ENCODE assay signal across 8 cellular contexts in the genomic region with DNA sequence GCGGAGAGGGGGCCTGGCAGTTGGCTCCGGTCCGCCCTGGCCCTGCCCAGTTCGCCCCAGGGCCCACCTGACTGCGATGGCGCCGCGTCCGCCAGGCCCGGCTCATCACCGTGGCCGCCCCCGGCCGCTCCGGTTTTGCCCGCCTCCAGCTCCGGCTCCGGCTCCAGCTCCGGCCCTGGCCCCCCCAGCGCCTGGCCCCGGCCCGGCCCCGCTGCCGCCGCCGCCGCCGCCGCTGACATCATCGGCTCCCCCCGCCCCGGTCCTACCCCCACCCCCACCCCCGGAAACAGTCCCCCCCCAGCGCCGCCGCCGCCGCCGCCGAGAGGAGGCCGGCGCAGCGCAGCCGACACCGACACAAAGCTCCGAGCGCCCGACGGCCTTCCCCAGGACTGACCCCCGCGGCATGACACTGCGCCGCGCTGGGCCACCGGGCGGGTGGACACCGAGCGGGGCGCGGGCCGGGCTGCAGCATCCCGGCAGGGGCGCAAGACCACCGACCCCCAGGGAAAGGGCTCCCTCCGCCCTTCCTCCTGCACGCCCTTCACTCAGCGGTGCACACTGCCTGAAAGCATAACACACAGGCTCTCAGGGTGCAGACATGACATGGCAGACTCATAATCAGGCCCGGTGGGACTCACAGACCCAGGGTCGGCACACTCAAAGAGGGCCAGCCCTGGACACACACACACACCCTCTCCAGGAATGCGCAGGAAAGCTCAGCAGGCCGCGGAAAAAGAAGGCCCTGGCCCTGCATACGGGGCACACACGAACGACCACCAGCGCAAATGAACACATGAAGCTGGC. TPM values are rescaled to one million over a fixed set of nuclear protein-coding genes. Genes with fewer than 3 reads are reported as not detected.
DNase-seq lines count a peak whose midpoint lies in the region; ATAC-seq and TF ChIP-seq lines count a peak whose summit lies in the region.

Gene ZBTB4, minus strand, starts transcription at position 243 of the 804 bp plus-strand sequence. CDS start 12,830 bp downstream, outside the sequence.

- 1 to 4% (median 1%) methylated on average over 22 to 76 of the region's 76 CpGs for WGBS in heart left ventricle, 4 donors
- WGBS in aorta, 2 donors: 1% methylated on average over 39 to 76 of the region's 76 CpGs

- H3K27me3 ChIP-seq in adipocyte (replicated peaks; ENCODE audit: control insufficient read depth, insufficient read depth, low read length) (no peaks in the 10 kb centered on the region), heart left ventricle (no peaks in the 10 kb centered on the region), parathyroid adenoma (ENCODE audit: control insufficient read depth, insufficient read depth, low read length) (no peaks in the 10 kb centered on the region), aorta (ENCODE audit: control insufficient read depth in 1 of 2, insufficient read depth in 2 of 2, low read length in 1 of 2) (peaks cover 0 to 1% of the 10 kb centered on the region in 2 donors)

- H3K27ac ChIP-seq in heart left ventricle (peak within 1 kb of the TSS; percentile 99 to 100 (median 100)), parathyroid adenoma (peak within 1 kb of the TSS; percentile 99), aorta (ENCODE audit: low read depth in 1 of 2, low read length in 2 of 2) (peak within 1 kb of the TSS; percentile 89 to 98)

- H3K9ac ChIP-seq in adipocyte (ENCODE audit: low read length) (peak within 1 kb of the TSS; percentile 98), parathyroid adenoma (peak within 1 kb of the TSS; percentile 99)

- TF ChIP-seq POLR2A in heart left ventricle (IDR thresholded peaks at IDR 0.05): peak; percentile 23 to 64

- ATAC-seq in SK-N-SH treated with all-trans-retinoic acid at 6 μM for 48 hours: peak; percentile 6; the same call in 2 of the 3 replicates
- peak in 2 of 4 donors; percentile 17 to 21 for ATAC-seq in heart left ventricle
- no peak for ATAC-seq in aorta (ENCODE audit: low FRiP score)
- no peak for ATAC-seq in HG02678 (IDR thresholded peaks at IDR 0.05; ENCODE audit: unreplicated experiment)

- TF ChIP-seq CTCF in heart left ventricle (IDR thresholded peaks at IDR 0.05): no peak
- TF ChIP-seq CTCF in parathyroid adenoma (IDR thresholded peaks at IDR 0.05): no peak

- no peaks in the 10 kb centered on the region for H3K36me3 ChIP-seq in adipocyte (ENCODE audit: control insufficient read depth, insufficient read depth, low read length, severe bottlenecking)
- H3K36me3 ChIP-seq in heart left ventricle: no peaks in the 10 kb centered on the region
- H3K36me3 ChIP-seq in parathyroid adenoma (ENCODE audit: control insufficient read depth, insufficient read depth, low read length): no peaks in the 10 kb centered on the region
- no peaks in the 10 kb centered on the region for H3K36me3 ChIP-seq in aorta (ENCODE audit: control insufficient read depth in 1 of 2, insufficient read depth in 2 of 2, low read length in 1 of 2)

- H2AFZ ChIP-seq in parathyroid adenoma: peak within 1 kb of the TSS; percentile 92

- peaks cover 49% of the 10 kb centered on the region for H3K4me1 ChIP-seq in adipocyte (ENCODE audit: control insufficient read depth, insufficient read depth, low read length)
- H3K4me1 ChIP-seq in heart left ventricle: peaks cover 7 to 77% (median 51%) of the 10 kb centered on the region in 12 donors
- peaks cover 29% of the 10 kb centered on the region for H3K4me1 ChIP-seq in parathyroid adenoma
- H3K4me1 ChIP-seq in aorta (ENCODE audit: control insufficient read depth in 1 of 2, insufficient read depth in 2 of 2, low read length in 2 of 2): no peaks in the 10 kb centered on the region

- H3K4me3 ChIP-seq in adipocyte (ENCODE audit: low read length) (peak within 1 kb of the TSS; percentile 88), heart left ventricle (peak within 1 kb of the TSS; percentile 77 to 100 (median 96)), parathyroid adenoma (ENCODE audit: low read depth, low read length) (peak within 1 kb of the TSS; percentile 77), aorta (ENCODE audit: low read length in 2 of 2) (peak within 1 kb of the TSS; percentile 91 to 93)

- H3K79me2 ChIP-seq in parathyroid adenoma: peaks cover 56% of the 10 kb centered on the region

- H3K4me2 ChIP-seq in parathyroid adenoma (ENCODE audit: low read length): peak within 1 kb of the TSS; percentile 86

- intact Hi-C loops in heart left ventricle (cut with DNase I): loop anchor here (2.0 to 10.0 kb wide), 9 partner anchors 23 to 245 kb away; partner anchors contain the start of genes FGF11 (in 3 of the 10), KCTD11 (in 3 of the 10), TMEM102 (in 3 of the 10) and TMEM95 (in 2 of the 10)
- intact Hi-C loops in aorta (cut with DNase I): loop anchor here in 1 of 2 donors (10.0 kb wide), 1 partner anchor 125 kb away; the partner anchor contains the start of genes KCTD11 and TMEM95

- no peaks in the 10 kb centered on the region for H3K9me3 ChIP-seq in adipocyte (ENCODE audit: control insufficient read depth, low read length)
- no peaks in the 10 kb centered on the region for H3K9me3 ChIP-seq in heart left ventricle
- H3K9me3 ChIP-seq in parathyroid adenoma (ENCODE audit: control insufficient read depth, low read length): no peaks in the 10 kb centered on the region
- no peaks in the 10 kb centered on the region for H3K9me3 ChIP-seq in aorta (ENCODE audit: control insufficient read depth, low read length)

- DNase-seq in SHP77 (lab: John Stamatoyannopoulos, UW) (peak; percentile 30 to 59), SHP77 treated with DMSO at 0.1 percent for 48 hours (lab: John Stamatoyannopoulos, UW) (no peak), adipocyte (ENCODE audit: low read depth) (peak; percentile 79), heart left ventricle (peak; percentile 68 to 84 (median 78)), aorta (peak; percentile 74 to 88)

TF ChIP-seq in SK-N-SH treated with all-trans-retinoic acid at 6 μM for 48 hours, 23 proteins besides CTCF, POLR2A, EP300 and RAD21:
- TF ChIP-seq SNAI2 (CRISPR knock-in tag; IDR thresholded peaks at IDR 0.05): no peak
- TF ChIP-seq TCF4 (CRISPR knock-in tag; IDR thresholded peaks at IDR 0.05; ENCODE audit: borderline replicate concordance): no peak
- TF ChIP-seq TOX (CRISPR knock-in tag; IDR thresholded peaks at IDR 0.05; ENCODE audit: borderline replicate concordance): no peak
- TF ChIP-seq PPARA (CRISPR knock-in tag; IDR thresholded peaks at IDR 0.05; ENCODE audit: borderline replicate concordance): no peak
- no peak for TF ChIP-seq ZNF8 (CRISPR knock-in tag; IDR thresholded peaks at IDR 0.05)
- TF ChIP-seq, protein P1, sequence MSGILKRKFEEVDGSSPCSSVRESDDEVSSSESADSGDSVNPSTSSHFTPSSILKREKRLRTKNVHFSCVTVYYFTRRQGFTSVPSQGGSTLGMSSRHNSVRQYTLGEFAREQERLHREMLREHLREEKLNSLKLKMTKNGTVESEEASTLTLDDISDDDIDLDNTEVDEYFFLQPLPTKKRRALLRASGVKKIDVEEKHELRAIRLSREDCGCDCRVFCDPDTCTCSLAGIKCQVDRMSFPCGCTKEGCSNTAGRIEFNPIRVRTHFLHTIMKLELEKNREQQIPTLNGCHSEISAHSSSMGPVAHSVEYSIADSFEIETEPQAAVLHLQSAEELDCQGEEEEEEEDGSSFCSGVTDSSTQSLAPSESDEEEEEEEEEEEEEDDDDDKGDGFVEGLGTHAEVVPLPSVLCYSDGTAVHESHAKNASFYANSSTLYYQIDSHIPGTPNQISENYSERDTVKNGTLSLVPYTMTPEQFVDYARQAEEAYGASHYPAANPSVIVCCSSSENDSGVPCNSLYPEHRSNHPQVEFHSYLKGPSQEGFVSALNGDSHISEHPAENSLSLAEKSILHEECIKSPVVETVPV (CRISPR knock-in tag; IDR thresholded peaks at IDR 0.05): no peak
- no peak for TF ChIP-seq ESRRG (CRISPR knock-in tag; IDR thresholded peaks at IDR 0.05)
- TF ChIP-seq ISL1 (CRISPR knock-in tag; IDR thresholded peaks at IDR 0.05): no peak
- TF ChIP-seq GLIS3 (CRISPR knock-in tag; IDR thresholded peaks at IDR 0.05): no peak
- TF ChIP-seq ZNF70 (CRISPR knock-in tag; IDR thresholded peaks at IDR 0.05): no peak
- TF ChIP-seq PATZ1 (CRISPR knock-in tag; IDR thresholded peaks at IDR 0.05; ENCODE audit: borderline replicate concordance): no peak
- TF ChIP-seq RARB (CRISPR knock-in tag; IDR thresholded peaks at IDR 0.05): no peak
- no peak for TF ChIP-seq ZC3H10 (CRISPR knock-in tag; IDR thresholded peaks at IDR 0.05)
- TF ChIP-seq BACH2 (CRISPR knock-in tag; IDR thresholded peaks at IDR 0.05; ENCODE audit: borderline replicate concordance): no peak
- TF ChIP-seq ZNF565 (CRISPR knock-in tag; conservative IDR thresholded peaks at IDR 0.05; ENCODE audit: low read depth): no peak
- TF ChIP-seq ARNTL (CRISPR knock-in tag; IDR thresholded peaks at IDR 0.05; ENCODE audit: borderline replicate concordance, low read depth): no peak

RNA-seq across cellular contexts. Expression of gene ZBTB4, which starts in this region (rescaled TPM):
- total RNA-seq in heart left ventricle: 10 to 100 TPM; 51.8 to 77.2 (median 59.5) TPM
- polyA plus RNA-seq in heart left ventricle: 10 to 100 TPM; 29.3 to 35.3 TPM
- total RNA-seq in aorta: 10 to 100 TPM; 67.2 to 81.9 TPM
- polyA plus RNA-seq in aorta: 10 to 100 TPM; 20.0 to 35.9 TPM
